Comparison of ENCODE assay signal across 8 cellular contexts in genomic region chr5:134904621-134905245, GRCh38. TPM values are rescaled to one million over a fixed set of nuclear protein-coding genes. Genes with fewer than 3 reads are reported as not detected.
DNase-seq lines count a peak whose midpoint lies in the region; ATAC-seq and TF ChIP-seq lines count a peak whose summit lies in the region.

TSS of gene PCBD2 (plus strand) at chr5:134905131. CDS start at chr5:134905140, 9 bp downstream.

- no peaks in the 10 kb centered on the region for H3K27me3 Mint-ChIP-seq in CD14-positive monocyte (ENCODE audit: low read depth in 3 of 3)

- ATAC-seq in GM19328 (IDR thresholded peaks at IDR 0.05; ENCODE audit: unreplicated experiment) (peak; percentile 81), HG03469 (IDR thresholded peaks at IDR 0.05; ENCODE audit: unreplicated experiment) (peak; percentile 58), left lobe of liver (peak; percentile 88)

- H3K27ac ChIP-seq in colonic mucosa = peak within 1 kb of the TSS; percentile 99

- no peaks in the 10 kb centered on the region for H3K9me3 ChIP-seq in colonic mucosa

- H3K36me3 ChIP-seq in colonic mucosa = no peaks in the 10 kb centered on the region

- H3K36me3 Mint-ChIP-seq in CD14-positive monocyte = peaks cover 6 to 25% of the 10 kb centered on the region in 2 donors

- H3K4me1 Mint-ChIP-seq in CD14-positive monocyte = peaks cover 20% of the 10 kb centered on the region

- no peaks in the 10 kb centered on the region for H3K4me1 ChIP-seq in colonic mucosa

- H3K4me3 Mint-ChIP-seq in CD14-positive monocyte = peak within 1 kb of the TSS; percentile 85 to 92

- peak within 1 kb of the TSS; percentile 86 to 97 (median 95) for H3K27ac Mint-ChIP-seq in CD14-positive monocyte

- peak; percentile 91 for DNase-seq in CD14-positive monocyte (ENCODE audit: low spot score)
- DNase-seq in NCI-H526 (lab: John Stamatoyannopoulos, UW) = peak; percentile 47 to 92
- peak; percentile 96 for DNase-seq in activated CD4-positive, alpha-beta T cell treated with anti-CD3 and anti-CD28 coated beads for 48 hours
- DNase-seq in colonic mucosa = peak; percentile 93
- peak; percentile 95 for DNase-seq in left lobe of liver (ENCODE audit: low spot score)
- peak; percentile 93 to 95 for DNase-seq in stimulated activated CD4-positive, alpha-beta T cell treated with anti-CD3 and anti-CD28 coated beads, Interleukin-2, amount 100 ng/mL, for 24 hours

- TF ChIP-seq CTCF in CD14-positive monocyte (IDR thresholded peaks at IDR 0.05) (peak; percentile 80), colonic mucosa (IDR thresholded peaks at IDR 0.05) (peak; percentile 93)

- intact Hi-C loops in CD14-positive monocyte (cut with micrococcal nuclease) (loop anchor here in 1 of 2 donors (2.0 to 5.0 kb wide), 2 partner anchors 57 to 166 kb away; partner anchors contain the start of genes C5orf24 and CAMLG), colonic mucosa (cut with DNase I) (no loop called here)

- no peaks in the 10 kb centered on the region for H3K27me3 ChIP-seq in colonic mucosa

- H3K9me3 Mint-ChIP-seq in CD14-positive monocyte = no peaks in the 10 kb centered on the region

- peak within 1 kb of the TSS; percentile 91 to 94 for H3K9ac ChIP-seq in colonic mucosa (ENCODE audit: low read depth in 2 of 2, low read length in 2 of 2)

- peak within 1 kb of the TSS; percentile 77 for H3K4me3 ChIP-seq in colonic mucosa

RNA-seq across cellular contexts. Expression of gene PCBD2, which starts in this region (rescaled TPM):
- polyA plus RNA-seq in CD14-positive monocyte = 10 to 100 TPM in 1 of 2 donors, 1 to 10 TPM in 1; 9.0 to 12.6 TPM
- total RNA-seq in colonic mucosa (10 to 100 TPM; 10.3 to 13.9 TPM), left lobe of liver (10.6 TPM)

Comparison
In these comparisons a context has a peak if more than half of its experiments do, and no peak if none do; other contexts are left out.
1. Peak in every context shown above with its lines: DNase-seq, ATAC-seq, H3K4me3 ChIP-seq and H3K27ac ChIP-seq.